11 cellular contexts compared by ENCODE assay signal in the genomic region with DNA sequence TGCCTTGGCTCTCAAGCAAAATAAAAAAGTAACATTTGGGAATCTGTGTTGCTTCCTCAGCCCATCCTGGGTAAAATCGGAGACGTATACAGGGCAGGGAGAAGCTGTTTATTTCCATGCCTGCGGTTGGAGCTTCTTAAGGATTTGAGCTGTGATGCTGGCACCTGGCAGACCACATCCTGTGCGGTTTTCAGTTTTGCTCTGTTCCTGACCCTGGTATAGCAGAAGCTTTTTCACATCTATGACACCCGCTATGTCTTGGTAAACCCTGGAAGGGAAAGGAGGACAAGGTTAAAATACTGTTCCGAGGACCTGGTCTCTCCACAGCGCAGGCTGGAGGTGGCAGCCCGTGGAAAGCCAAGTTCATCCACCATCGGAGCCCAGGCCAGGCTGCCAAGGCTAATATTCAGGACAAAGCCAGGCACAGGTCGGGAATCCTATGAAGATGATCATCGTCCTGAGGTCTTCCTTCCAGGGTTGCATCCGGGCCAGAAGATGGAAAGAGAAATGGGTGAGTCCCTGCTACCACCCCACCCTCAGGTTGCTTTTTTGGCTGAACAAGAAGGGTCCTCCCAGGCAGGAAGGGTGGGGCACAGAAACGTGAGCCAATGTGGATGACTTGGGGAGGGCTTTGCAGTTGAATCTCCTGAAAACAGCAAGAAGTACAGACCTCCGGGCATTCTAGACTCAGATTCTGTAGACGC. TPM values are rescaled to one million over a fixed set of nuclear protein-coding genes. Genes with fewer than 3 reads are reported as not detected.
A peak's percentile ranks its signal among the peaks of the same experiment; 100 is the strongest.
DNase-seq lines count a peak whose midpoint lies in the region; ATAC-seq, FAIRE-seq and TF ChIP-seq lines count a peak whose summit lies in the region.
"Not testable (repeated sequence)": the region's sequence is repeated elsewhere in the genome, so short reads cannot be mapped to it uniquely, and the experiment has no call there.
"Had no signal": no experiment of that assay in that cellular context is flagged by ENCODE, and none has a peak within 500 bp of the region (broad histone marks: within the 10 kb centered on the region; RNA-seq: fewer than 3 reads in every experiment).

No MANE protein-coding gene starts in this region.

- peak overlapping the region; percentile 23 for H3K4me3 Mint-ChIP-seq in activated CD4-positive, alpha-beta T cell treated with anti-CD3 and anti-CD28 coated beads, Interleukin-2, amount 10 ng/mL, durations not matched to agents 24 days and 14 days
- peak overlapping the region; percentile 26 for H3K4me3 Mint-ChIP-seq in activated T-helper 17 cell treated with anti-CD3 and anti-CD28 coated beads, Interleukin-2, amount 50 U/mL, for 72 hours
- H3K4me3 Mint-ChIP-seq in natural killer cell, result peak overlapping the region; percentile 35

- ATAC-seq in DND-41 (ENCODE audit: insufficient read depth, low read depth), result peak; percentile 91
- ATAC-seq in Panc1, result 0 out of 2 replicates have a peak, but pooled peaks have one; percentile 30
- ATAC-seq in activated T-helper 17 cell treated with anti-CD3 and anti-CD28 coated beads, Interleukin-2, amount 50 U/mL, for 72 hours (replicated peaks), result peak; percentile 91
- peak; percentile 47 to 59 (median 55) for ATAC-seq in natural killer cell

- intact Hi-C loops in Panc1 (cut with micrococcal nuclease; ENCODE audit: unreplicated experiment); activated CD4-positive, alpha-beta T cell treated with anti-CD3 and anti-CD28 coated beads, Interleukin-2, amount 10 ng/mL, durations not matched to agents 24 days and 14 days (cut with micrococcal nuclease); natural killer cell (cut with micrococcal nuclease): not testable (repeated sequence)

- in situ Hi-C loops in KBM-7 (cut with MboI; ENCODE audit: low pct_unique_long_range_greater_than_20kb, low sequenced_read_pairs), result loop anchor here (25.0 kb wide), 1 partner anchor 364 kb away; a partner anchor contains a TSS
- in situ Hi-C loops in Panc1 (cut with HindIII; ENCODE audit: low pct_unique_long_range_greater_than_20kb, low sequenced_read_pairs), result not testable (repeated sequence)

- peak; percentile 43 for DNase-seq in A172 (ENCODE audit: low spot score)
- DNase-seq in DND-41, result peak; percentile 69
- DNase-seq in KBM-7, result peak; percentile 51
- DNase-seq in Panc1 (ENCODE audit: low read depth, low spot score); bronchial epithelial cell (ENCODE audit: low read depth); natural killer cell: not testable (repeated sequence)
- peak; percentile 69 for DNase-seq in activated CD4-positive, alpha-beta T cell treated with anti-CD3 and anti-CD28 coated beads, Interleukin-2, amount 10 ng/mL, durations not matched to agents 24 days and 14 days

- H4K20me1 ChIP-seq in DND-41 (ENCODE audit: insufficient read depth, low read length), result not testable (repeated sequence)

- POLR2A ChIA-PET in Panc1 (lab: Charles Lee), result not testable (repeated sequence)

- H3K4me3 ChIP-seq in DND-41 (ENCODE audit: low read depth in 1 of 2, low read length in 2 of 2), result peak overlapping the region; percentile 25 to 54; a peak in 3 of 4 replicates
- H3K4me3 ChIP-seq in Panc1 (ENCODE audit: low read depth in 2 of 2, low read length in 2 of 2); bronchial epithelial cell (ENCODE audit: low read depth, low read length): not testable (repeated sequence)

- FAIRE-seq in bronchial epithelial cell (lab: Jason Lieb, UNC), result peak; percentile 68

- H3K36me3 Mint-ChIP-seq in activated CD4-positive, alpha-beta T cell treated with anti-CD3 and anti-CD28 coated beads, Interleukin-2, amount 10 ng/mL, durations not matched to agents 24 days and 14 days (ENCODE audit: low read depth); activated T-helper 17 cell treated with anti-CD3 and anti-CD28 coated beads, Interleukin-2, amount 50 U/mL, for 72 hours (ENCODE audit: low read depth); natural killer cell: not testable (repeated sequence)

- H3K79me2 ChIP-seq in DND-41 (ENCODE audit: insufficient read depth, low read length), result not testable (repeated sequence)

- not testable (repeated sequence) for H2AFZ ChIP-seq in DND-41 (ENCODE audit: low read depth, low read length)

- H3K9me3 Mint-ChIP-seq in activated CD4-positive, alpha-beta T cell treated with anti-CD3 and anti-CD28 coated beads, Interleukin-2, amount 10 ng/mL, durations not matched to agents 24 days and 14 days; activated T-helper 17 cell treated with anti-CD3 and anti-CD28 coated beads, Interleukin-2, amount 50 U/mL, for 72 hours; natural killer cell: not testable (repeated sequence)

- not testable (repeated sequence) for H3K27me3 ChIP-seq in DND-41 (ENCODE audit: insufficient read depth, low read length, poor library complexity); bronchial epithelial cell (ENCODE audit: control insufficient read depth, insufficient read depth, low read length)
- peaks cover 19% of the 10 kb centered on the region for H3K27me3 ChIP-seq in Panc1 (ENCODE audit: control insufficient read depth, insufficient read depth, low read length)

- CTCF ChIA-PET in Panc1 (lab: Charles Lee), result not testable (repeated sequence)

- H3K27me3 Mint-ChIP-seq in activated CD4-positive, alpha-beta T cell treated with anti-CD3 and anti-CD28 coated beads, Interleukin-2, amount 10 ng/mL, durations not matched to agents 24 days and 14 days, result peaks cover 26% of the 10 kb centered on the region
- H3K27me3 Mint-ChIP-seq in activated T-helper 17 cell treated with anti-CD3 and anti-CD28 coated beads, Interleukin-2, amount 50 U/mL, for 72 hours, result peaks cover 20% of the 10 kb centered on the region
- peaks cover 15 to 18% of the 10 kb centered on the region in 2 donors for H3K27me3 Mint-ChIP-seq in natural killer cell (ENCODE audit: low read depth in 2 of 2)

- H3K4me1 Mint-ChIP-seq in activated CD4-positive, alpha-beta T cell treated with anti-CD3 and anti-CD28 coated beads, Interleukin-2, amount 10 ng/mL, durations not matched to agents 24 days and 14 days, result peaks cover 16% of the 10 kb centered on the region
- peaks cover 11% of the 10 kb centered on the region for H3K4me1 Mint-ChIP-seq in activated T-helper 17 cell treated with anti-CD3 and anti-CD28 coated beads, Interleukin-2, amount 50 U/mL, for 72 hours
- H3K4me1 Mint-ChIP-seq in natural killer cell, result peaks cover 31 to 36% of the 10 kb centered on the region in 2 donors

- not testable (repeated sequence) for H3K36me3 ChIP-seq in DND-41 (ENCODE audit: insufficient read depth, low read length); Panc1 (ENCODE audit: control insufficient read depth, insufficient read depth, low read length); bronchial epithelial cell (ENCODE audit: control insufficient read depth, insufficient read depth, low read length)

- peak overlapping the region; percentile 22; the same call in 1 of the 2 replicates for H3K4me2 ChIP-seq in DND-41 (ENCODE audit: insufficient read depth, low read length)

- not testable (repeated sequence) for BruUV-seq in Panc1 (replicated peaks; lab: Mats Ljungman, UMichigan)

- peak overlapping the region; percentile 84 for H3K27ac ChIP-seq in DND-41 (ENCODE audit: low read length)
- H3K27ac ChIP-seq in Panc1 (ENCODE audit: low read length), result not testable (repeated sequence)

- not testable (repeated sequence) for H3K27ac Mint-ChIP-seq in activated CD4-positive, alpha-beta T cell treated with anti-CD3 and anti-CD28 coated beads, Interleukin-2, amount 10 ng/mL, durations not matched to agents 24 days and 14 days; activated T-helper 17 cell treated with anti-CD3 and anti-CD28 coated beads, Interleukin-2, amount 50 U/mL, for 72 hours; natural killer cell

- peak overlapping the region; percentile 60 for H3K9ac ChIP-seq in DND-41 (ENCODE audit: low read depth, low read length)

- TF ChIP-seq CTCF in DND-41 (IDR thresholded peaks at IDR 0.05; ENCODE audit: borderline replicate concordance, extremely low read depth, low read length, poor library complexity, severe bottlenecking); Panc1 (IDR thresholded peaks at IDR 0.05); bronchial epithelial cell (IDR thresholded peaks at IDR 0.05; ENCODE audit: insufficient read depth, low read length, severe bottlenecking); natural killer cell (IDR thresholded peaks at IDR 0.05): not testable (repeated sequence)

- H3K4me1 ChIP-seq in DND-41 (ENCODE audit: insufficient read depth, low read length), result peaks cover 24% of the 10 kb centered on the region
- not testable (repeated sequence) for H3K4me1 ChIP-seq in Panc1 (ENCODE audit: control insufficient read depth, insufficient read depth, low read length)

- not testable (repeated sequence) for H3K9me3 ChIP-seq in DND-41 (ENCODE audit: insufficient read depth, low read length, severe bottlenecking); Panc1 (ENCODE audit: control insufficient read depth, insufficient read depth, low read depth, low read length)

RNA-seq across cellular contexts. Expression of a gene that starts 4.7 kb away (rescaled TPM):
- total RNA-seq in A172 (2014; rRNA removed; shearing (Covaris generic)), result not detected in 2 replicates
- total RNA-seq in Panc1 (2021; ENCODE audit: unreplicated experiment), result not detected
- polyA plus RNA-seq in Panc1 (2012; ENCODE audit: insufficient read length), result not detected
- 34.2 and 35.0 TPM in 2 replicates for total RNA-seq in activated CD4-positive, alpha-beta T cell treated with anti-CD3 and anti-CD28 coated beads, Interleukin-2, amount 10 ng/mL, durations not matched to agents 24 days and 14 days
- total RNA-seq in activated T-helper 17 cell treated with anti-CD3 and anti-CD28 coated beads, Interleukin-2, amount 50 U/mL, for 72 hours, result under 1 TPM in 1 of 2 donors, not detected in 1; 0.66 TPM
- total RNA-seq in bronchial epithelial cell, result not detected in 2 replicates
- total RNA-seq in natural killer cell, result 10 to 100 TPM; 44.1 to 67.7 (median 53.3) TPM
- total RNA-seq: MCF 10A, PC-9, Right ventricle myocardium inferior had no signal

RNA-seq across cellular contexts. Expression of a gene that starts 24.8 kb away (rescaled TPM):
- total RNA-seq in A172 (2014; rRNA removed; shearing (Covaris generic)), result 17.2 and 19.1 TPM in 2 replicates
- total RNA-seq in Panc1 (2021; ENCODE audit: unreplicated experiment) (7.1 TPM), bronchial epithelial cell (18.2 and 20.4 TPM in 2 replicates), natural killer cell (not detected)
- polyA plus RNA-seq in Panc1 (2012; ENCODE audit: insufficient read length), result 15.4 TPM
- total RNA-seq in activated CD4-positive, alpha-beta T cell treated with anti-CD3 and anti-CD28 coated beads, Interleukin-2, amount 10 ng/mL, durations not matched to agents 24 days and 14 days, result 0.61 and 0.64 TPM in 2 replicates
- total RNA-seq in activated T-helper 17 cell treated with anti-CD3 and anti-CD28 coated beads, Interleukin-2, amount 50 U/mL, for 72 hours, result not detected

RNA-seq across cellular contexts. Expression of a gene that starts 34.3 kb away (rescaled TPM):
- total RNA-seq in A172 (2014; rRNA removed; shearing (Covaris generic)), result not detected in 2 replicates
- total RNA-seq in Panc1 (2021; ENCODE audit: unreplicated experiment) (5.1 TPM), bronchial epithelial cell (6.5 and 15.0 TPM in 2 replicates), natural killer cell (1 to 10 TPM; 3.2 to 5.6 (median 4.3) TPM)
- polyA plus RNA-seq in Panc1 (2012; ENCODE audit: insufficient read length), result 10.9 TPM
- 8.2 and 8.3 TPM in 2 replicates for total RNA-seq in activated CD4-positive, alpha-beta T cell treated with anti-CD3 and anti-CD28 coated beads, Interleukin-2, amount 10 ng/mL, durations not matched to agents 24 days and 14 days
- total RNA-seq in activated T-helper 17 cell treated with anti-CD3 and anti-CD28 coated beads, Interleukin-2, amount 50 U/mL, for 72 hours, result 1 to 10 TPM; 3.1 to 4.4 TPM

RNA-seq across cellular contexts. Expression of a gene that starts 48.9 kb away (rescaled TPM):
- total RNA-seq in A172 (2014; rRNA removed; shearing (Covaris generic)), result 13.6 and 14.8 TPM in 2 replicates
- total RNA-seq in Panc1 (2021; ENCODE audit: unreplicated experiment), result 268 TPM
- polyA plus RNA-seq in Panc1 (2012; ENCODE audit: insufficient read length), result 274 TPM
- total RNA-seq in activated CD4-positive, alpha-beta T cell treated with anti-CD3 and anti-CD28 coated beads, Interleukin-2, amount 10 ng/mL, durations not matched to agents 24 days and 14 days, result 202 and 214 TPM in 2 replicates
- 100 to 1,000 TPM; 153 to 200 TPM for total RNA-seq in activated T-helper 17 cell treated with anti-CD3 and anti-CD28 coated beads, Interleukin-2, amount 50 U/mL, for 72 hours
- 26.3 and 37.8 TPM in 2 replicates for total RNA-seq in bronchial epithelial cell
- 100 to 1,000 TPM; 479 to 563 (median 507) TPM for total RNA-seq in natural killer cell

Comparison
In these comparisons a context has a peak if more than half of its experiments do, and no peak if none do; other contexts are left out.
1. ATAC-seq: peak in every context shown above with its lines; median percentile 91 in DND-41; 91 in activated T-helper 17 cell treated with anti-CD3 and anti-CD28 coated beads, Interleukin-2, amount 50 U/mL, for 72 hours; 55 in natural killer cell; 30 in Panc1.
2. RNA of a gene that starts 4.7 kb away (total RNA-seq): 44.1 to 67.7 TPM in natural killer cell and 34.2 to 35.0 TPM in activated CD4-positive, alpha-beta T cell treated with anti-CD3 and anti-CD28 coated beads, Interleukin-2, amount 10 ng/mL, durations not matched to agents 24 days and 14 days; 0.66 TPM in activated T-helper 17 cell treated with anti-CD3 and anti-CD28 coated beads, Interleukin-2, amount 50 U/mL, for 72 hours, not detected in A172, not detected in Panc1 (single experiment) and not detected in bronchial epithelial cell; every median in the first group is over 10 times any median in the second.
3. Peak in every context shown above with its lines, with median percentiles within 50 percentile points of each other: H3K4me3 Mint-ChIP-seq.